Comparison of ENCODE assay signal across 15 cellular contexts in genomic region chr1:214469290-214469689, GRCh38.
"Had no signal": no experiment of that assay in that cellular context is flagged by ENCODE, and none has a peak within 500 bp of the region (broad histone marks: within the 10 kb centered on the region; RNA-seq: fewer than 3 reads in every experiment).

No MANE protein-coding gene starts in this region.

- H3K27ac ChIP-seq: adrenal gland, colonic mucosa, esophagus squamous epithelium, neutrophil, thoracic aorta had no signal

- H3K4me3 ChIP-seq: adrenal gland, colonic mucosa, esophagus squamous epithelium, thoracic aorta had no signal

- H3K27me3 ChIP-seq: adrenal gland, colonic mucosa, esophagus squamous epithelium, neutrophil had no signal

- H3K36me3 ChIP-seq: adrenal gland, colonic mucosa, neutrophil, thoracic aorta had no signal

- DNase-seq: activated CD4-positive, alpha-beta T cell treated with anti-CD3 and anti-CD28 coated beads for 36 hours; activated CD8-positive, alpha-beta T cell treated with anti-CD3 and anti-CD28 coated beads for 36 hours; activated effector memory CD4-positive, alpha-beta T cell treated with Interleukin-2 at 50 U/mL for 16 hours; activated T-cell treated with anti-CD3 and anti-CD28 coated beads, Interleukin-2, amount 50 U/mL, for 4 hours; adrenal gland; caudate nucleus; colonic mucosa; esophagus squamous epithelium; hippocampal formation; naive thymus-derived CD8-positive, alpha-beta T cell; stimulated activated CD4-positive, alpha-beta T cell treated with anti-CD3 and anti-CD28 coated beads, Interleukin-12 subunit alpha, Interleukin-12 subunit beta, amount 100 ng/mL, for 4 hours; stimulated activated CD4-positive, alpha-beta T cell treated with anti-CD3 and anti-CD28 coated beads, Interleukin-2, amount 100 ng/mL, for 24 hours had no signal

- H3K9me3 ChIP-seq: adrenal gland, colonic mucosa, esophagus squamous epithelium, neutrophil, thoracic aorta had no signal

- FAIRE-seq: keratinocyte had no signal

- H3K4me1 ChIP-seq: colonic mucosa had no signal
